In genomic region chr5:121964337-121964736, GRCh38 we compare ENCODE assay signal across 1 cellular context.
TF ChIP-seq lines count a peak whose summit lies in the region.

No MANE protein-coding gene starts in this region.

TF ChIP-seq in K562, 482 proteins besides CTCF, POLR2A, EP300 and RAD21:
- TF ChIP-seq ADNP (tag; IDR thresholded peaks at IDR 0.05) (0 out of 2 replicates have a peak, but pooled peaks have one; percentile 32), BCOR (IDR thresholded peaks at IDR 0.05) (0 out of 2 replicates have a peak, but pooled peaks have one; percentile 23), ZNF146 (CRISPR knock-in tag; IDR thresholded peaks at IDR 0.05; ENCODE audit: unreplicated experiment) (peak; percentile 88), RBM25 (IDR thresholded peaks at IDR 0.05; ENCODE audit: low read depth, low read length, severe bottlenecking) (peak; percentile 43)
